Comparison of ENCODE assay signal across 8 cellular contexts in the genomic region with DNA sequence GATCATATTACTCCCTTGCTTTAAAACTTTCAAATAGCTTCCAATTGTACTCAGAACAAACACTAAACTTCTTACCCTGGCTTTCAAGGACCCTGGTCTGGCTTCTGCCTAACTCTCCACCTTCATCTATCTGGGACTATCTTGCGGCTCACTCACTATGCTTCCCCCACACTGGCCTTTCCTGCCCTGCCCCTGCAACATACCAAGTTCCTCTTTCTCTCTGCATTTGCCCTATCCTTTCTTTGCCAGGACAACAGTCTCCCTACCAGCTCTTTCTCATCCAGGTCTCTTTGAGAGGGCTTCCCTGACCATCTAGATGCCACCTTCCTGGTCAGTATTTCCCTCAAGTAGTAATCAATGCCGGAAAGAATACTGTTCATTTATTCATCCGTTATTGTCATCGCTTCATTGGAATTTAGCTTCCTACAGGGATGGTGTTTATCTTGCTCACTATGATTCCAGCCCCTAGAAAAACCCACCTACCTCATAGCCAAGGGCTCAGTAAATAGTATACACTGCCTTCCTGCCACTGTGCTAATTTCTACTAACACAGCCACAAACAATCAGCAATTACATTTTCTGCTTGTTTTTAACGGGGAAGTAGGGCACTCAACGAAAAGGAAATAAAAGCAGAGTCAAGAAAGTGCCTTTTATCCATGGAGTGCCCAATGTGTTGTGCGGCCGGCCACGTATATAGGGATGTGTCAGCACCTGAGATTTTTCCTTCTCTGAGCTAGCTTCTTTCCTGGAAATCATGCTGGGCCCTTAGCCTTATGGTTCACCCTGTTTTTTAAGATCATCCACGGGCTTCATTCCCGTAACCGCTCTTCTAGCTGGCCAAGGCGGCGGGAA. TPM values are rescaled to one million over a fixed set of nuclear protein-coding genes. Genes with fewer than 3 reads are reported as not detected.
A peak's percentile ranks its signal among the peaks of the same experiment; 100 is the strongest.
DNase-seq lines count a peak whose midpoint lies in the region; ATAC-seq, FAIRE-seq and TF ChIP-seq lines count a peak whose summit lies in the region.

No MANE protein-coding gene starts in this region.

- no peaks in the 10 kb centered on the region for H3K36me3 Mint-ChIP-seq in CD8-positive, alpha-beta T cell

- peak overlapping the region; percentile 98 for H2AFZ ChIP-seq in K562 (ENCODE audit: low read depth, low read length)

- H3K4me1 Mint-ChIP-seq in CD8-positive, alpha-beta T cell (ENCODE audit: low read depth): peaks cover 18% of the 10 kb centered on the region

- TF ChIP-seq CTCF in CD8-positive, alpha-beta T cell (IDR thresholded peaks at IDR 0.05): no peak
- TF ChIP-seq CTCF in HL-60 (IDR thresholded peaks at IDR 0.05; ENCODE audit: insufficient read depth, low read length) (no peak), K562 (IDR thresholded peaks at IDR 0.05 in 2 of 3, conservative IDR thresholded peaks at IDR 0.05 in 1 of 3; ENCODE audit: insufficient read depth in 2 of 3, low read depth in 1 of 3, low read length in 3 of 3) (no peak)

- FAIRE-seq in K562 (lab: Jason Lieb, UNC): peak; percentile 32

- H3K4me2 ChIP-seq in K562 (ENCODE audit: insufficient read depth, low read length): peak overlapping the region; percentile 91

- no peaks in the 10 kb centered on the region for H3K9me3 ChIP-seq in CD8-positive, alpha-beta T cell (ENCODE audit: low read length)
- H3K9me3 ChIP-seq in K562 (replicated peaks; ENCODE audit: control insufficient read depth, insufficient read depth, low read depth, low read length) (no peaks in the 10 kb centered on the region), mononuclear cell (ENCODE audit: low read depth, low read length) (no peaks in the 10 kb centered on the region)

- peak overlapping the region; percentile 88 for H3K4me3 ChIP-seq in CD8-positive, alpha-beta T cell (ENCODE audit: low read depth, low read length)
- peak overlapping the region; percentile 71 for H3K4me3 ChIP-seq in HL-60 (replicated peaks; ENCODE audit: insufficient read depth, low read length)
- peak overlapping the region; percentile 56 for H3K4me3 ChIP-seq in K562
- peak overlapping the region; percentile 92 for H3K4me3 ChIP-seq in mononuclear cell (ENCODE audit: low read length)

- H3K9me1 ChIP-seq in K562 (ENCODE audit: control insufficient read depth, insufficient read depth, low read length): no peaks in the 10 kb centered on the region

- H3K9ac ChIP-seq in K562 (ENCODE audit: insufficient read depth in 1 of 2, low read depth in 2 of 2, low read length in 2 of 2): peak overlapping the region; percentile 89 to 97

- no peak for TF ChIP-seq RAD21 in K562 (CRISPR knock-in tag; conservative IDR thresholded peaks at IDR 0.05 in 1 of 2, IDR thresholded peaks at IDR 0.05 in 1 of 2)

- no peaks in the 10 kb centered on the region for H3K27me3 ChIP-seq in CD8-positive, alpha-beta T cell (ENCODE audit: insufficient read depth, low read length)
- no peaks in the 10 kb centered on the region for H3K27me3 ChIP-seq in HL-60 (ENCODE audit: insufficient read depth, poor library complexity, severe bottlenecking)
- H3K27me3 ChIP-seq in K562 (ENCODE audit: control insufficient read depth in 2 of 2, insufficient read depth in 2 of 2, low read length in 2 of 2): no peaks in the 10 kb centered on the region
- no peaks in the 10 kb centered on the region for H3K27me3 ChIP-seq in mononuclear cell (ENCODE audit: insufficient read depth, low read length)

- no peaks in the 10 kb centered on the region for H3K36me3 ChIP-seq in CD8-positive, alpha-beta T cell (ENCODE audit: insufficient read depth, low read length)
- H3K36me3 ChIP-seq in K562 (ENCODE audit: control insufficient read depth, insufficient read depth, low read length): peaks cover 26% of the 10 kb centered on the region; the same call in 2 of the 3 replicates

- no peaks in the 10 kb centered on the region for H4K20me1 ChIP-seq in K562 (replicated peaks; ENCODE audit: control insufficient read depth, insufficient read depth, low read length)

- H3K4me3 Mint-ChIP-seq in CD8-positive, alpha-beta T cell: no peak overlapping the region

- CTCF ChIA-PET in CD8-positive, alpha-beta T cell (lab: Charles Lee): interaction anchor here (2.9 kb wide), 1 partner anchor 13 kb away, joined by 20 read pairs; no protein-coding TSS in a partner anchor
- CTCF ChIA-PET in K562 (lab: Yijun Ruan, JAX; ENCODE audit: low intra/inter-chr PET ratio): interaction anchor here (0.6 kb wide), 1 partner anchor 473 kb away, joined by 3 read pairs; no protein-coding TSS in a partner anchor

- POLR2A ChIA-PET in CD8-positive, alpha-beta T cell (lab: Charles Lee): no interaction called here
- POLR2A ChIA-PET in K562 (lab: Yijun Ruan, JAX): interaction anchor here (0.5 to 1.6 kb wide), 9 partner anchors 11 to 427 kb away, joined by 3 to 7 read pairs (median 3); no protein-coding TSS in a partner anchor

- intact Hi-C loops in CD8-positive, alpha-beta T cell (cut with DNase I, micrococcal nuclease): loop anchor here (2.0 to 10.0 kb wide), 8 partner anchors 305 to 1125 kb away; partner anchors contain the start of genes GLMN (in 2 of the 2), RPAP2 (in 2 of the 2), ZNF644 (in 2 of the 2) and BTBD8 (in 1 of the 2)
- intact Hi-C loops in K562 (cut with micrococcal nuclease): loop anchor here (5.0 kb wide), 2 partner anchors 218 to 333 kb away; no protein-coding TSS in a partner anchor

- peaks cover 41% of the 10 kb centered on the region for H3K79me2 ChIP-seq in K562 (ENCODE audit: control insufficient read depth, insufficient read depth, low read length)

- TF ChIP-seq POLR2A in K562 (conservative IDR thresholded peaks at IDR 0.05): no peak

- TSS peak; percentile 98 for BruUV-seq in K562 (replicated peaks; lab: Mats Ljungman, UMichigan)

- no peaks in the 10 kb centered on the region for H3K9me3 Mint-ChIP-seq in CD8-positive, alpha-beta T cell

- no peak overlapping the region for H3K27ac Mint-ChIP-seq in CD8-positive, alpha-beta T cell

- no peak for DNase-seq in CD8-positive, alpha-beta T cell
- DNase-seq in HL-60 (ENCODE audit: low read depth in 1 of 2, low spot score in 1 of 2): peak; percentile 28 to 81
- peak; percentile 15 to 51 (median 28) for DNase-seq in K562 (ENCODE audit: extremely low read depth in 1 of 4, low spot score in 3 of 4)
- DNase-seq in HCEC 1CT: no peak
- no peak for DNase-seq in RPMI8226

- H3K27me3 Mint-ChIP-seq in CD8-positive, alpha-beta T cell (ENCODE audit: low read depth): no peaks in the 10 kb centered on the region

- peaks cover 10% of the 10 kb centered on the region for H3K4me1 ChIP-seq in CD8-positive, alpha-beta T cell (ENCODE audit: insufficient read depth, low read length)
- peaks cover 0 to 35% of the 10 kb centered on the region in 2 experiments for H3K4me1 ChIP-seq in K562 (replicated peaks in 1 of 2; ENCODE audit: control insufficient read depth in 2 of 2, insufficient read depth in 2 of 2, low read length in 2 of 2)
- peaks cover 23% of the 10 kb centered on the region for H3K4me1 ChIP-seq in mononuclear cell (ENCODE audit: insufficient read depth, low read length)

- WGBS in K562 (ENCODE audit: insufficient coverage, low coverage, missing lambda C conversion rate): 7% methylated on average over 14 of the region's 14 CpGs

- no peak for TF ChIP-seq EP300 in K562 (IDR thresholded peaks at IDR 0.05; ENCODE audit: low read length)

- peak; percentile 9 for ATAC-seq in CD8-positive, alpha-beta T cell
- ATAC-seq in GM21381 (IDR thresholded peaks at IDR 0.05; ENCODE audit: unreplicated experiment) (peak; percentile 3), K562 (peak; percentile 10; the same call in 2 of the 3 replicates), GM21367 (IDR thresholded peaks at IDR 0.05; ENCODE audit: unreplicated experiment) (no peak)

- in situ Hi-C loops in K562 (cut with MboI): no loop called here

- peak overlapping the region; percentile 58 for H3K27ac ChIP-seq in CD8-positive, alpha-beta T cell (ENCODE audit: low read depth, low read length)
- peak overlapping the region; percentile 93 for H3K27ac ChIP-seq in HL-60 (replicated peaks)
- peak overlapping the region; percentile 97 for H3K27ac ChIP-seq in K562 (ENCODE audit: extremely low read depth, low read depth, low read length)

TF ChIP-seq in K562, 482 proteins besides CTCF, POLR2A, EP300 and RAD21 (continues in another document):
- peak; percentile 71; the same call in 1 of the 2 replicates for TF ChIP-seq ZNF766 (CRISPR knock-in tag; conservative IDR thresholded peaks at IDR 0.05)
- peak; percentile 16; the same call in 1 of the 2 replicates for TF ChIP-seq SOX6 (IDR thresholded peaks at IDR 0.05)
- TF ChIP-seq, protein P1, sequence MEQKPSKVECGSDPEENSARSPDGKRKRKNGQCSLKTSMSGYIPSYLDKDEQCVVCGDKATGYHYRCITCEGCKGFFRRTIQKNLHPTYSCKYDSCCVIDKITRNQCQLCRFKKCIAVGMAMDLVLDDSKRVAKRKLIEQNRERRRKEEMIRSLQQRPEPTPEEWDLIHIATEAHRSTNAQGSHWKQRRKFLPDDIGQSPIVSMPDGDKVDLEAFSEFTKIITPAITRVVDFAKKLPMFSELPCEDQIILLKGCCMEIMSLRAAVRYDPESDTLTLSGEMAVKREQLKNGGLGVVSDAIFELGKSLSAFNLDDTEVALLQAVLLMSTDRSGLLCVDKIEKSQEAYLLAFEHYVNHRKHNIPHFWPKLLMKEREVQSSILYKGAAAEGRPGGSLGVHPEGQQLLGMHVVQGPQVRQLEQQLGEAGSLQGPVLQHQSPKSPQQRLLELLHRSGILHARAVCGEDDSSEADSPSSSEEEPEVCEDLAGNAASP (IDR thresholded peaks at IDR 0.05): no peak

RNA-seq across cellular contexts. Expression of gene CDC7, which starts 0.5 kb away (rescaled TPM):
- total RNA-seq in CD8-positive, alpha-beta T cell: 1 to 10 TPM; 2.2 to 2.7 TPM
- 18.0 and 54.7 TPM in 2 replicates for total RNA-seq in K562 (2011; cell fraction: chromatin; rRNA removed; ENCODE audit: low replicate concordance)
- 8.5 and 10.9 TPM in 2 replicates for total RNA-seq in K562 (2011; cell fraction: nucleolus; rRNA removed)
- 18.6 and 26.0 TPM in 2 replicates for total RNA-seq in K562 (2011; cell fraction: nucleoplasm; rRNA removed)
- total RNA-seq in K562 (2014; rRNA removed) (24.8 and 27.3 TPM in 2 replicates), K562 (2014; rRNA removed; fragmentation: Illumina TruSeq; extraction: Trizol) (44.2 and 50.5 TPM in 2 replicates), K562 (2015; rRNA removed; fragmentation: Illumina TruSeq; extraction: Trizol) (41.2 and 45.5 TPM in 2 replicates), K562 (2021) (36.8 and 37.6 TPM in 2 replicates), mononuclear cell (1.8 TPM)
- polyA plus RNA-seq in K562 (2011; rRNA removed) (41.4 and 56.6 TPM in 2 replicates), K562 (2014; fragmentation: Illumina TruSeq; extraction: Trizol) (37.1 and 48.2 TPM in 2 replicates), K562 (2014; fragmentation: Nextera tagmentation; extraction: Ambion mirVana) (10 to 100 TPM; 22.3 to 66.8 TPM), K562 (2014; rRNA removed) (41.6 and 44.4 TPM in 2 replicates)
- polyA plus RNA-seq in K562 (2011; cell fraction: cytosol; rRNA removed): 7.6 and 15.3 TPM in 2 replicates
- polyA plus RNA-seq in K562 (2011; cell fraction: nucleus; rRNA removed): 47.4 and 67.9 TPM in 2 replicates
- 18.2 and 27.1 TPM in 2 replicates for polyA plus RNA-seq in K562 (2012)
- polyA minus RNA-seq in K562 (2011; rRNA and poly(A)+ RNA removed): 29.5 and 33.9 TPM in 2 replicates
- polyA minus RNA-seq in K562 (2011; cell fraction: cytosol; rRNA and poly(A)+ RNA removed): 27.4 and 31.3 TPM in 2 replicates
- 16.4 and 29.8 TPM in 2 replicates for polyA minus RNA-seq in K562 (2011; cell fraction: nucleus; rRNA and poly(A)+ RNA removed)

Comparison
In these comparisons a context has a peak if more than half of its experiments do, and no peak if none do; other contexts are left out.
1. DNase-seq: peak in HL-60 (2 of 2) and K562 (4 of 4); none in CD8-positive, alpha-beta T cell (0 of 7), HCEC 1CT (single experiment) and RPMI8226 (single experiment).
2. Peak in every context shown above with its lines, with median percentiles within 50 percentile points of each other: H3K27ac ChIP-seq and H3K4me3 ChIP-seq.